13 cellular contexts compared by ENCODE assay signal in the genomic region with DNA sequence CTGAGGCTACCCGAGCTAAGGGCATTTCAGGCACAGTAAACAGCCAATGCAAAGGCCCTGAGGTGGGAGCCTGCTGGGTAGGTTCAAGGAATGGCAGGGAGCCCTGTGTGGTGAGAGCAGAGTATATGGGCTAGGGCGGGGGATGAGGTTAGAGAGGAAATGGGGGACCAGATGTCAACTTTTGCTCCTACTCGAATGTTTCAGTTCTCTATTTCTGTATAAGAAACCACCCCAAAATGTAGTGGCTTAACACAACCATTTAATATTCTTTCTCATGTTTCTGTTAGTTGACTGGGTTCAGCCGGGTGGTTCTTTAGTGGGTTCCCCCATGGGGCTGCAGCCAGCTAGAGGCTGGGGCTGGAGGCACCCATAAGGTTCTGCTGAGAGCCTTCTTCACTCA.
DNase-seq lines count a peak whose midpoint lies in the region; ATAC-seq, FAIRE-seq and TF ChIP-seq lines count a peak whose summit lies in the region.
"Had no signal": no experiment of that assay in that cellular context is flagged by ENCODE, and none has a peak within 500 bp of the region (broad histone marks: within the 10 kb centered on the region; RNA-seq: fewer than 3 reads in every experiment).

No MANE protein-coding gene starts in this region.

- ATAC-seq in GM21381 (IDR thresholded peaks at IDR 0.05; ENCODE audit: unreplicated experiment): peak; percentile 60
- peak; percentile 76 for ATAC-seq in HG03354 (IDR thresholded peaks at IDR 0.05; ENCODE audit: poor library complexity, severe bottlenecking, unreplicated experiment)
- ATAC-seq: activated CD4-positive, alpha-beta T cell treated with anti-CD3 and anti-CD28 coated beads for 36 hours had no signal

- H3K27ac ChIP-seq in coronary artery: peak overlapping the region; percentile 32 to 91

- FAIRE-seq in HTR-8/SVneo (lab: Jason Lieb, UNC): no peak

- DNase-seq in GM13977 (ENCODE audit: low spot score): peak; percentile 60
- no peak for DNase-seq in coronary artery (ENCODE audit: low spot score)
- no peak for DNase-seq in DMS153 (lab: John Stamatoyannopoulos, UW)
- DNase-seq in HTR-8/SVneo (ENCODE audit: insufficient read length, low spot score): no peak
- no peak for DNase-seq in DMS53 treated with DMSO at 0.1 percent for 48 hours (lab: John Stamatoyannopoulos, UW; ENCODE audit: unreplicated experiment)
- DNase-seq in head of caudate nucleus: no peak
- DNase-seq: activated CD4-positive, alpha-beta T cell treated with anti-CD3 and anti-CD28 coated beads for 36 hours; activated naive CD8-positive, alpha-beta T cell treated with anti-CD3 and anti-CD28 coated beads, Interleukin-2, amount 10 ng/mL, durations not matched to agents 7 days and 5 days; CD4-positive, alpha-beta memory T cell; NCI-H1694; SHP77 had no signal

- intact Hi-C loops in head of caudate nucleus (cut with DNase I): no loop called here

- TF ChIP-seq CTCF in GM13977 (IDR thresholded peaks at IDR 0.05; ENCODE audit: extremely low read depth, insufficient read depth, missing control alignments): no peak
- no peak for TF ChIP-seq CTCF in coronary artery (IDR thresholded peaks at IDR 0.05)

- in situ Hi-C loops in GM13977 (cut with MboI; ENCODE audit: low pct_unique_long_range_greater_than_20kb, low sequenced_read_pairs, unreplicated experiment): no loop called here

- H3K4me3 ChIP-seq in coronary artery: no peak overlapping the region
